1 cellular context compared by ENCODE assay signal in the genomic region with DNA sequence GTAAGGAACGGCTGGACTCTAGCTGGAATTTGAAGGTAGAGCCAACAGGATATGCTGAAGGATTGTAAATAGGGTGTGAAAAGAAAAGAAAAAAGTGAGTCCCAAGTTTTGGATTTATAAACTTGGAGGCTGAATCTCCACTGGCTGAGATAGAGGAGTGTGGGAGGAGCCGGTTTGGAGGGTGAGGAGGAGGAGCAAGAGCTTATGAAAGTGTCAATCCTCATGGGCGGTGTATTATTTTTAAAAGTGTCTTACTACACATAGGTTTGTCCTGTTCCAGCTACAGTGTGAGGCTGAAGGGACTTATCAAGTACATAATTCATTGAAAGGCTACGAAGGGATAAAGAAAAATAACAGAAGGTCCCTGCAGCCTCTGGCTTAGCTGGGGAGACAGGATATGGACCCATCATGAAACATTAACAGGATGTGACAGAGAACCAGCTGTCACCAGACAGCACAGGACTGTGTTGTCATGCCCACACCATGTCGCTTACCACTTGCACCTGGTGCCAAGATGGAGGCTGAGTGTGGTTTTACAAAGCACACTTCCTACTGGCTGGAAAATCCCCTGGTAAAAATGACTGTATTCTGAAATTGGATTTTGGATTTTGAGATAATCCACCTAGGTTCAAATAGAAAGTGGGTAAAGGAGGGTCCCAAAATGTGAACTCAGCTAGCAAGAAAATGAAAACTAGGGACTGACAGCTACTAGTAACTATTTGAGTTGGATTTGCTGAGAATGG.
TF ChIP-seq lines count a peak whose summit lies in the region.

No MANE protein-coding gene starts in this region.

TF ChIP-seq in SK-N-SH, 30 proteins besides CTCF, POLR2A, EP300 and RAD21 (continued from another document):
- TF ChIP-seq RFX5 (IDR thresholded peaks at IDR 0.05; ENCODE audit: low read length) (no peak), FOSL2 (IDR thresholded peaks at IDR 0.05; ENCODE audit: borderline replicate concordance, low read depth) (no peak), FOXM1 (IDR thresholded peaks at IDR 0.05; ENCODE audit: low read depth) (no peak), RCOR1 (IDR thresholded peaks at IDR 0.05; ENCODE audit: low read length) (no peak)
